ENCODE assay signal across 7 cellular contexts in the genomic region with DNA sequence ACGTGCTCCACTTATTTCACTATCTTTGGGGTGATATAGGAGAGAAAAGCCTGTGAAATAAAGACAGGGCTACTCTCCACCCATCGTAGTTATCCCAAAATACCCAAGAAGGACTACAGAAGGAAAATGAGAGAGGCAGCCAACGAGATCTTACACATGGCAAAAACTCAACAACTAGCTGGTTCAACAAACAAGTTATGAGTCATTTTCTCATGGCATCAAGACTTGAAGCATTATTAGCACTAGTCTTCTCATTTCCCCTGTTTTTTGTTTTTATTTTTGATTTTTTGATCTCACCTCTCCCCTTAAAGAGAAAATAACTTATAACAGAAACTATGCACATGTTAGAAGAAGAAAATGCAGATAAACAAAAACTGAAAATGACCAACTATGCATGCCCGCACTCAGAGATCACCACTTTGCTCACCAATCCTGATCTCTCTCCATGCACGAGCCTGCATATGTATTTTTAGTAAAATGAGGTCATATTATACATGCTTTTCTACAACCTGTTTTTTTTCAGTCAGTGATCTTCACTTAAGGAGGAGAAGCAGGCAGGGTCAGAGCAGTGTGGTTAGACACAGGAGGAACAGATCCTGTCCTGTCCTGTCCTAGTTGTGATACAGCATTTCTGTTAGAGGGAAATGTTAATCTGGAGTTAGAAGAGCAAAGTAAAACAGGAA. TPM values are rescaled to one million over a fixed set of nuclear protein-coding genes. Genes with fewer than 3 reads are reported as not detected.
A peak's percentile ranks its signal among the peaks of the same experiment; 100 is the strongest.
DNase-seq lines count a peak whose midpoint lies in the region; ATAC-seq and TF ChIP-seq lines count a peak whose summit lies in the region.

No MANE protein-coding gene starts in this region.

- H3K9ac ChIP-seq in stomach smooth muscle (ENCODE audit: low read length in 2 of 2), result peak overlapping the region; percentile 54 to 71

- H3K27ac ChIP-seq in OCI-LY7 (ENCODE audit: low read depth, low read length, poor library complexity, severe bottlenecking), result peak overlapping the region; percentile 94
- H3K27ac ChIP-seq in stomach smooth muscle (ENCODE audit: low read length), result peak overlapping the region; percentile 99

- H2AFZ ChIP-seq in OCI-LY7 (ENCODE audit: low read length), result no peak overlapping the region

- CTCF ChIA-PET in OCI-LY7 (lab: Charles Lee; ENCODE audit: unreplicated experiment), result no interaction called here

- ATAC-seq in GM21381 (IDR thresholded peaks at IDR 0.05; ENCODE audit: unreplicated experiment), result peak; percentile 47

- no peaks in the 10 kb centered on the region for H3K9me2 ChIP-seq in OCI-LY7 (ENCODE audit: insufficient read depth, low read length)

- TF ChIP-seq CTCF in OCI-LY7 (conservative IDR thresholded peaks at IDR 0.05; ENCODE audit: low read length) (no peak), fibroblast of mammary gland (conservative IDR thresholded peaks at IDR 0.05; ENCODE audit: control insufficient read depth, insufficient read depth, low read depth, low read length) (no peak)

- H3K4me1 ChIP-seq in OCI-LY7 (ENCODE audit: insufficient read depth, low read length, poor library complexity, severe bottlenecking) (peaks cover 92% of the 10 kb centered on the region), stomach smooth muscle (ENCODE audit: control insufficient read depth, insufficient read depth, low read length) (peaks cover 72% of the 10 kb centered on the region)

- H3K36me3 ChIP-seq in OCI-LY7 (ENCODE audit: insufficient read depth, low read length), result peaks cover 40% of the 10 kb centered on the region
- H3K36me3 ChIP-seq in stomach smooth muscle (ENCODE audit: control insufficient read depth in 2 of 2, insufficient read depth in 2 of 2, low read length in 2 of 2), result no peaks in the 10 kb centered on the region

- no peaks in the 10 kb centered on the region for H3K27me3 ChIP-seq in stomach smooth muscle (ENCODE audit: control insufficient read depth in 1 of 2, insufficient read depth in 2 of 2, low read length in 2 of 2)

- H3K4me3 ChIP-seq in OCI-LY7 (ENCODE audit: low read depth, low read length, poor library complexity, severe bottlenecking) (peak overlapping the region; percentile 62), fibroblast of mammary gland (ENCODE audit: control insufficient read depth, low read depth, low read length) (no peak overlapping the region), stomach smooth muscle (ENCODE audit: low read length in 2 of 2) (peak overlapping the region; percentile 52 to 55)

- peak; percentile 52 for DNase-seq in OCI-LY7 (ENCODE audit: low spot score)
- DNase-seq in fibroblast of mammary gland (ENCODE audit: low read depth), result peak; percentile 40
- DNase-seq in NCI-H2196 (lab: John Stamatoyannopoulos, UW; ENCODE audit: unreplicated experiment), result no peak
- DNase-seq in NCI-H1105 treated with DMSO at 0.1 percent for 48 hours (lab: John Stamatoyannopoulos, UW), result no peak
- DNase-seq in SW480 (ENCODE audit: low spot score), result no peak

- H3K4me2 ChIP-seq in OCI-LY7 (ENCODE audit: low read length), result peak overlapping the region; percentile 97

- POLR2A ChIA-PET in OCI-LY7 (lab: Charles Lee), result interaction anchor here (0.6 to 5.1 kb wide), 6 partner anchors 9 to 967 kb away, joined by 3 to 71 read pairs (median 4); a partner anchor contains a TSS

- peaks cover 97% of the 10 kb centered on the region for H3K79me2 ChIP-seq in OCI-LY7 (ENCODE audit: insufficient read depth, low read depth, low read length)

- BruUV-seq in OCI-LY7 (replicated peaks; lab: Mats Ljungman, UMichigan), result no TSS peak

- H3K9me3 ChIP-seq in OCI-LY7 (ENCODE audit: low read length) (no peaks in the 10 kb centered on the region), stomach smooth muscle (ENCODE audit: control insufficient read depth in 2 of 2, low read length in 2 of 2) (no peaks in the 10 kb centered on the region)

- intact Hi-C loops in OCI-LY7 (cut with micrococcal nuclease; ENCODE audit: unreplicated experiment), result loop anchor here (10.0 kb wide), 1 partner anchor 526 kb away; a partner anchor contains a TSS

- peaks cover 4% of the 10 kb centered on the region; the same call in 1 of the 2 replicates for H4K20me1 ChIP-seq in OCI-LY7 (ENCODE audit: insufficient read depth, low read length)

RNA-seq across cellular contexts. Expression of a gene that starts 22.8 kb away (rescaled TPM):
- total RNA-seq in OCI-LY7 (2014; rRNA removed; shearing (Covaris generic)), result 29.9 and 40.4 TPM in 2 replicates
- 44.3 and 45.2 TPM in 2 replicates for total RNA-seq in OCI-LY7 (2022)

RNA-seq across cellular contexts. Expression of a gene that starts 33.4 kb away (rescaled TPM):
- total RNA-seq in OCI-LY7 (2014; rRNA removed; shearing (Covaris generic)), result 38.1 and 51.2 TPM in 2 replicates
- total RNA-seq in OCI-LY7 (2022), result 48.9 and 51.4 TPM in 2 replicates

RNA-seq across cellular contexts. Expression of a gene that starts 47.3 kb away (rescaled TPM):
- total RNA-seq in OCI-LY7 (2014; rRNA removed; shearing (Covaris generic)), result 41.0 and 43.3 TPM in 2 replicates
- total RNA-seq in OCI-LY7 (2022), result 70.3 and 76.8 TPM in 2 replicates

Comparison
In these comparisons a context has a peak if more than half of its experiments do, and no peak if none do; other contexts are left out.
1. DNase-seq: peak in OCI-LY7 (single experiment) and fibroblast of mammary gland (single experiment); none in NCI-H2196 (single experiment), NCI-H1105 treated with DMSO at 0.1 percent for 48 hours (single experiment) and SW480 (single experiment).